8 cellular contexts compared by ENCODE assay signal in the genomic region with DNA sequence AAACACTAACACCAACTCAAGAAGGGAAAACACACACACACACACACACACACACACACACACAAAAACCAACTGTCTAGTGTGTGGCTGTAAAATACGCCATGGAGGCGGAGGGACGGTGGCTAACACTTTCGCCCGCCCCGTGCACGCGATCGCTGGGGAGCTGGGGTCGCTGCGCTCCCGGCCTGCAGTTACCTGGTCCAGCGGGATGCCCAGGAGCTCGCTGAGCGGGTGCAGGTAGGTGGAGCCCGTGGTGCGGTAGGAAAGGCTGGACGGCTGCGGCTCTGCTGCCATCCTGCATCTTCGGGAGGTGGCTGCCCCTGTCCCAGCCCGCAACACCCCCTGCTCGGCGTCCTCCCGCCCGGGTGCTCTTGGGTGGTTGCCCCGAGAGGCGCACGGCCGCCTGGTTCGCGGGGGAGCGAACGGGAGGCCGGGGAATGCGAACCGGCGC. TPM values are rescaled to one million over a fixed set of nuclear protein-coding genes. Genes with fewer than 3 reads are reported as not detected.
DNase-seq lines count a peak whose midpoint lies in the region; ATAC-seq and TF ChIP-seq lines count a peak whose summit lies in the region.

No MANE protein-coding gene starts in this region.

- H3K9me3 ChIP-seq in PC-3 (ENCODE audit: low read length) (no peaks in the 10 kb centered on the region), testis (no peaks in the 10 kb centered on the region)

- no peaks in the 10 kb centered on the region for H3K9me2 ChIP-seq in PC-3 (replicated peaks; ENCODE audit: low read length)

- H3K4me3 ChIP-seq in PC-3 (ENCODE audit: low read length) (peak overlapping the region; percentile 73), choroid plexus epithelial cell (ENCODE audit: low read depth, low read length) (peak overlapping the region; percentile 71), testis (peak overlapping the region; percentile 64 to 77)

- WGBS in testis, 2 donors, result 0% methylated on average over 10 to 37 of the region's 37 CpGs

- peak; percentile 26 for DNase-seq in stimulated activated CD4-positive, alpha-beta T cell treated with anti-CD3 and anti-CD28 coated beads, Interleukin-4, amount 100 ng/mL, for 1 hour
- no peak for DNase-seq in stimulated activated CD4-positive, alpha-beta T cell treated with anti-CD3 and anti-CD28 coated beads, Interleukin-1b, Interleukin-23, amount 100 ng/mL, for 48 hours
- peak; percentile 49 for DNase-seq in PC-3
- DNase-seq in choroid plexus epithelial cell (ENCODE audit: low read depth), result peak; percentile 52
- peak; percentile 43 to 64 for DNase-seq in lung microvascular endothelial cell (ENCODE audit: low read depth in 2 of 2)
- no peak for DNase-seq in testis
- no peak for DNase-seq in ureter (ENCODE audit: low spot score)

- peak overlapping the region; percentile 74 for H3K9ac ChIP-seq in PC-3 (ENCODE audit: low read length)

- POLR2A ChIA-PET in PC-3 (lab: Charles Lee; ENCODE audit: unreplicated experiment), result interaction anchor here (0.6 kb wide), 1 partner anchor 1725 kb away, joined by 6 read pairs; no protein-coding TSS in a partner anchor

- H3K4me1 ChIP-seq in PC-3 (ENCODE audit: insufficient read depth, low read length), result peaks cover 15% of the 10 kb centered on the region
- H3K4me1 ChIP-seq in testis, result peaks cover 12% of the 10 kb centered on the region

- H3K79me2 ChIP-seq in PC-3 (ENCODE audit: low read length), result peaks cover 39% of the 10 kb centered on the region

- no peaks in the 10 kb centered on the region for H4K20me1 ChIP-seq in PC-3 (ENCODE audit: low read length)

- 0 out of 2 replicates have a peak, but pooled peaks have one; percentile 8 for TF ChIP-seq CTCF in PC-3 (conservative IDR thresholded peaks at IDR 0.05; ENCODE audit: low read depth, low read length)
- TF ChIP-seq CTCF in choroid plexus epithelial cell (conservative IDR thresholded peaks at IDR 0.05; ENCODE audit: low read depth, low read length), result no peak
- TF ChIP-seq CTCF in testis (IDR thresholded peaks at IDR 0.05), result no peak

- ATAC-seq in HG03095 (IDR thresholded peaks at IDR 0.05; ENCODE audit: unreplicated experiment) (peak; percentile 24), PC-3 (peak; percentile 37)

- CTCF ChIA-PET in PC-3 (lab: Charles Lee), result interaction anchor here (1.8 kb wide), 1 partner anchor 85 kb away, joined by 5 read pairs; no protein-coding TSS in a partner anchor

- H3K36me3 ChIP-seq in PC-3 (ENCODE audit: low read depth, low read length) (no peaks in the 10 kb centered on the region), testis (ENCODE audit: low read depth, missing control alignments) (no peaks in the 10 kb centered on the region)

- H3K27me3 ChIP-seq in PC-3 (ENCODE audit: low read length) (no peaks in the 10 kb centered on the region), testis (no peaks in the 10 kb centered on the region)

- peak overlapping the region; percentile 95 for H2AFZ ChIP-seq in PC-3 (ENCODE audit: low read length)

- BruUV-seq in PC-3 (replicated peaks; lab: Mats Ljungman, UMichigan), result no TSS peak

- H3K27ac ChIP-seq in PC-3 (ENCODE audit: low read length), result peak overlapping the region; percentile 74
- H3K27ac ChIP-seq in testis, result peak overlapping the region; percentile 61 to 84

- TF ChIP-seq POLR2A in testis (IDR thresholded peaks at IDR 0.05), result no peak

- intact Hi-C loops in PC-3 (cut with micrococcal nuclease) (loop anchor here (1.0 to 10.0 kb wide), 5 partner anchors 29 to 323 kb away; a partner anchor contains a TSS), testis (cut with DNase I; ENCODE audit: low total_unique reads) (no loop called here)

- H3F3A ChIP-seq in PC-3 (ENCODE audit: low read length, unreplicated experiment), result no peaks in the 10 kb centered on the region

- H3K4me2 ChIP-seq in PC-3 (ENCODE audit: low read length), result peak overlapping the region; percentile 95

RNA-seq across cellular contexts. Expression of a gene that starts 0.3 kb away (rescaled TPM):
- 8.4 and 10.3 TPM in 2 replicates for total RNA-seq in PC-3 (2014; rRNA removed)
- 8.1 and 9.5 TPM in 2 replicates for total RNA-seq in lung microvascular endothelial cell
- 1 to 10 TPM; 4.1 to 5.3 TPM for total RNA-seq in testis
- polyA plus RNA-seq in testis (ENCODE audit: insufficient read depth, low read depth, low replicate concordance), result 4.5 TPM
- total RNA-seq in ureter, result 25.0 TPM

Comparison
In these comparisons a context has a peak if more than half of its experiments do, and no peak if none do; other contexts are left out.
1. DNase-seq: peak in stimulated activated CD4-positive, alpha-beta T cell treated with anti-CD3 and anti-CD28 coated beads, Interleukin-4, amount 100 ng/mL, for 1 hour (single experiment), PC-3 (single experiment), choroid plexus epithelial cell (single experiment) and lung microvascular endothelial cell (2 of 2); none in stimulated activated CD4-positive, alpha-beta T cell treated with anti-CD3 and anti-CD28 coated beads, Interleukin-1b, Interleukin-23, amount 100 ng/mL, for 48 hours (single experiment), testis (single experiment) and ureter (single experiment).
2. Peak in every context shown above with its lines, with median percentiles within 50 percentile points of each other: H3K4me3 ChIP-seq.